Comparison of ENCODE assay signal across 29 cellular contexts in the genomic region with DNA sequence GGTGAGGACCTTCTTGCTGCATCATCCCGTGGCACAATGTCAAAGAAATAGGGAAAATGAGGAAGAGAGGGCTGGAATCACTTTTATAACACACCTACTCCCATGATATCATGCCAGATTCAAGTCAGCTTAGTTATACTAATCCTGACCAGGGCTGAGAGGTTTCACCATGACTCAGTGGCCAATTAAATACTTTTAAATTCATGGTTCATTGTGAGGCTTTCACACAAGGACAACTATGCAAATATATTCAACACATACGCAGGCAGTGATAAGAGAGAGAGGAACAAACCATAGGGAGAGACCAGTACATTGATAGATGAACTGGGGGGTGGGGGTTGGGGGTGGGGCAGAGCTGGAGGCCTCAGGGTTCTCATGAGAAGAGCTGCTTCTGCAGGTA.
"Had no signal": no experiment of that assay in that cellular context is flagged by ENCODE, and none has a peak within 500 bp of the region (broad histone marks: within the 10 kb centered on the region; RNA-seq: fewer than 3 reads in every experiment).

No MANE protein-coding gene starts in this region.

- H3K4me3 ChIP-seq: cardiac muscle cell, coronary artery, esophagus squamous epithelium, sigmoid colon, smooth muscle cell, stomach, thyroid gland, upper lobe of left lung, vagina had no signal

- H3K9me3 ChIP-seq: esophagus squamous epithelium, neutrophil, sigmoid colon, stomach, thyroid gland, upper lobe of left lung, vagina had no signal

- DNase-seq: activated CD4-positive, alpha-beta memory T cell treated with anti-CD3 and anti-CD28 coated beads, Interleukin-2, amount 10 ng/mL, durations not matched to agents 7 days and 5 days; activated CD4-positive, alpha-beta T cell treated with anti-CD3 and anti-CD28 coated beads, Interleukin-2, amount 10 ng/mL, durations not matched to agents 24 days and 14 days; activated CD4-positive, CD25-positive, alpha-beta regulatory T cell treated with anti-CD3 and anti-CD28 coated beads, Interleukin-2, amount 50 U/mL, for 72 hours; activated CD8-positive, alpha-beta memory T cell treated with anti-CD3 and anti-CD28 coated beads, Interleukin-2, amount 50 U/mL, for 48 hours; activated gamma-delta T cell; activated naive CD4-positive, alpha-beta T cell treated with anti-CD3 and anti-CD28 coated beads, Interleukin-2, amount 50 U/mL, for 16 hours; activated T-cell treated with anti-CD3 and anti-CD28 coated beads, Interleukin-2, amount 50 U/mL, for 24 hours; esophagus squamous epithelium; glutamatergic neuron; left cardiac atrium; left ventricle myocardium superior; naive B cell; nephron progenitor cell; retina; sigmoid colon; stimulated activated CD4-positive, alpha-beta T cell treated with anti-CD3 and anti-CD28 coated beads, Interleukin-1b, Interleukin-23, amount 100 ng/mL, for 48 hours; stimulated activated CD4-positive, alpha-beta T cell treated with anti-CD3 and anti-CD28 coated beads, Interleukin-4, amount 100 ng/mL, for 4 hours; stimulated activated CD8-positive, alpha-beta memory T cell treated with anti-CD3 and anti-CD28 coated beads, Interleukin-4, amount 100 ng/mL, for 48 hours; stomach; SW 1271; T-helper 9 cell; thyroid gland; upper lobe of left lung had no signal

- H3K27me3 ChIP-seq: cardiac muscle cell, esophagus squamous epithelium, neutrophil, sigmoid colon, stomach, thyroid gland, upper lobe of left lung, vagina had no signal

- H3K27ac ChIP-seq: cardiac muscle cell, coronary artery, neutrophil, sigmoid colon, stomach, thyroid gland, upper lobe of left lung, vagina had no signal

- H3K4me1 ChIP-seq: sigmoid colon, thyroid gland, upper lobe of left lung, vagina had no signal

- H3K4me2 ChIP-seq: smooth muscle cell had no signal

- ATAC-seq: left cardiac atrium; left ventricle myocardium superior; stimulated activated memory B cell treated with anti-CD40 and anti-IgM and Interleukin-4, amounts not matched to agents 10 μg/mL and 1 μg/mL and 100 μg/mL, for 72 hours had no signal

- H3K36me3 ChIP-seq: cardiac muscle cell, esophagus squamous epithelium, neutrophil, sigmoid colon, stomach, thyroid gland, upper lobe of left lung, vagina had no signal
